In genomic region chr3:55690161-55690560, GRCh38 we compare ENCODE assay signal across 23 cellular contexts.
DNase-seq lines count a peak whose midpoint lies in the region; ATAC-seq and TF ChIP-seq lines count a peak whose summit lies in the region.
"Had no signal": no experiment of that assay in that cellular context is flagged by ENCODE, and none has a peak within 500 bp of the region (broad histone marks: within the 10 kb centered on the region; RNA-seq: fewer than 3 reads in every experiment).

No MANE protein-coding gene starts in this region.

- peaks cover 73% of the 10 kb centered on the region for H3K4me1 Mint-ChIP-seq in WTC11
- H3K4me1 Mint-ChIP-seq: activated CD4-positive, alpha-beta T cell treated with anti-CD3 and anti-CD28 coated beads, Interleukin-2, amount 10 ng/mL, durations not matched to agents 7 days and 5 days; activated CD8-positive, alpha-beta memory T cell treated with anti-CD3 and anti-CD28 coated beads, Interleukin-2, amount 10 ng/mL, durations not matched to agents 7 days and 5 days; activated naive CD4-positive, alpha-beta T cell treated with anti-CD3 and anti-CD28 coated beads, Interleukin-2, amount 10 ng/mL, durations not matched to agents 7 days and 5 days; stimulated activated naive CD8-positive, alpha-beta T cell treated with anti-CD3 and anti-CD28 coated beads, Interleukin-15, amount 100 ng/mL, for 72 hours had no signal

- H2BK15ac ChIP-seq in IMR-90 (ENCODE audit: low read depth, low read length), result 0 out of 3 replicates have a peak overlapping the region, but pooled peaks have one; percentile 61
- H2BK15ac ChIP-seq in mesendoderm (replicated peaks; ENCODE audit: low read depth), result no peak overlapping the region

- H3K4me3 Mint-ChIP-seq in WTC11, result peak overlapping the region; percentile 35
- H3K4me3 Mint-ChIP-seq: activated CD4-positive, alpha-beta T cell treated with anti-CD3 and anti-CD28 coated beads, Interleukin-2, amount 10 ng/mL, durations not matched to agents 7 days and 5 days; activated CD8-positive, alpha-beta memory T cell treated with anti-CD3 and anti-CD28 coated beads, Interleukin-2, amount 10 ng/mL, durations not matched to agents 7 days and 5 days; activated naive CD4-positive, alpha-beta T cell treated with anti-CD3 and anti-CD28 coated beads, Interleukin-2, amount 10 ng/mL, durations not matched to agents 7 days and 5 days; B cell; stimulated activated naive CD8-positive, alpha-beta T cell treated with anti-CD3 and anti-CD28 coated beads, Interleukin-15, amount 100 ng/mL, for 72 hours had no signal

- no TSS peak for BruUV-seq in IMR-90 (replicated peaks; lab: Mats Ljungman, UMichigan)

- peak overlapping the region; percentile 95 for H3K27ac Mint-ChIP-seq in WTC11
- H3K27ac Mint-ChIP-seq: activated CD4-positive, alpha-beta T cell treated with anti-CD3 and anti-CD28 coated beads, Interleukin-2, amount 10 ng/mL, durations not matched to agents 7 days and 5 days; activated CD8-positive, alpha-beta memory T cell treated with anti-CD3 and anti-CD28 coated beads, Interleukin-2, amount 10 ng/mL, durations not matched to agents 7 days and 5 days; activated naive CD4-positive, alpha-beta T cell treated with anti-CD3 and anti-CD28 coated beads, Interleukin-2, amount 10 ng/mL, durations not matched to agents 7 days and 5 days; B cell; progenitor cell of endocrine pancreas; stimulated activated naive CD8-positive, alpha-beta T cell treated with anti-CD3 and anti-CD28 coated beads, Interleukin-15, amount 100 ng/mL, for 72 hours had no signal

- no peaks in the 10 kb centered on the region for H4K20me1 ChIP-seq in BLaER1
- no peaks in the 10 kb centered on the region for H4K20me1 ChIP-seq in IMR-90 (ENCODE audit: insufficient read depth, low read length)

- no peak overlapping the region for H3K18ac ChIP-seq in IMR-90 (ENCODE audit: low read depth, low read length)
- peak overlapping the region; percentile 62 for H3K18ac ChIP-seq in mesendoderm (ENCODE audit: low read length)

- H2BK5ac ChIP-seq in IMR-90 (ENCODE audit: low read depth, low read length, poor library complexity, severe bottlenecking) (no peak overlapping the region), mesendoderm (ENCODE audit: low read length) (no peak overlapping the region)

- H3K27me3 ChIP-seq in BLaER1 (no peaks in the 10 kb centered on the region), IMR-90 (ENCODE audit: control insufficient read depth, insufficient read depth, low read length) (no peaks in the 10 kb centered on the region), mesendoderm (ENCODE audit: insufficient read depth, low read length, poor library complexity) (no peaks in the 10 kb centered on the region)
- H3K27me3 ChIP-seq: foreskin keratinocyte, sigmoid colon had no signal

- peaks cover 22% of the 10 kb centered on the region for H3K4me1 ChIP-seq in BLaER1
- peaks cover 12% of the 10 kb centered on the region for H3K4me1 ChIP-seq in IMR-90 (ENCODE audit: control insufficient read depth, insufficient read depth, low read length)
- H3K4me1 ChIP-seq in mesendoderm (ENCODE audit: control insufficient read depth, low read depth, low read length), result peaks cover 7% of the 10 kb centered on the region
- H3K4me1 ChIP-seq: foreskin keratinocyte, left ventricle myocardium inferior had no signal

- POLR2A ChIA-PET in IMR-90 (lab: Charles Lee; ENCODE audit: unreplicated experiment), result no interaction called here
- POLR2A ChIA-PET in WTC11 (lab: Charles Lee), result interaction anchor here (0.7 kb wide), 1 partner anchor 14 kb away, joined by 3 read pairs; no protein-coding TSS in a partner anchor

- H3K9me3 Mint-ChIP-seq in WTC11, result 0 out of 2 replicates have a peak, but pooled peaks cover 4% of the 10 kb centered on the region
- H3K9me3 Mint-ChIP-seq: activated CD4-positive, alpha-beta T cell treated with anti-CD3 and anti-CD28 coated beads, Interleukin-2, amount 10 ng/mL, durations not matched to agents 7 days and 5 days; activated naive CD4-positive, alpha-beta T cell treated with anti-CD3 and anti-CD28 coated beads, Interleukin-2, amount 10 ng/mL, durations not matched to agents 7 days and 5 days had no signal

- CTCF ChIA-PET in IMR-90 (lab: Yijun Ruan, JAX), result no interaction called here
- CTCF ChIA-PET in WTC11 (lab: Charles Lee), result interaction anchor here (1.0 to 1.5 kb wide), 4 partner anchors 81 to 1256 kb away, joined by 3 to 6 read pairs (median 3); no protein-coding TSS in a partner anchor

- WGBS in IMR-90 (ENCODE audit: extremely low coverage in 2 of 2, insufficient read length in 1 of 2), 2 experiments, result no CpG with 5 or more reads among the region's 3 CpGs
- no CpG with 5 or more reads among the region's 3 CpGs for WGBS in mesendoderm (ENCODE audit: extremely low coverage, insufficient coverage, low lambda C conversion rate)

- no peak overlapping the region for H3K23ac ChIP-seq in IMR-90 (ENCODE audit: low read depth, low read length)
- H3K23ac ChIP-seq in mesendoderm (ENCODE audit: low read length), result no peak overlapping the region

- TF ChIP-seq RAD21 in IMR-90 (IDR thresholded peaks at IDR 0.05; ENCODE audit: low read length), result no peak

- no peaks in the 10 kb centered on the region; the same call in 1 of the 2 replicates for H3K36me3 Mint-ChIP-seq in WTC11
- H3K36me3 Mint-ChIP-seq: activated CD8-positive, alpha-beta memory T cell treated with anti-CD3 and anti-CD28 coated beads, Interleukin-2, amount 10 ng/mL, durations not matched to agents 7 days and 5 days; activated naive CD4-positive, alpha-beta T cell treated with anti-CD3 and anti-CD28 coated beads, Interleukin-2, amount 10 ng/mL, durations not matched to agents 7 days and 5 days had no signal

- TF ChIP-seq POLR2A in IMR-90 (IDR thresholded peaks at IDR 0.05; ENCODE audit: low read depth, low read length), result no peak

- no peak overlapping the region for H4K5ac ChIP-seq in IMR-90 (ENCODE audit: low read depth, low read length)
- H4K5ac ChIP-seq in mesendoderm (ENCODE audit: low read length), result no peak overlapping the region

- H3K56ac ChIP-seq in IMR-90 (ENCODE audit: extremely low read depth, insufficient read depth, low read length), result no peak overlapping the region
- H3K56ac ChIP-seq in mesendoderm (ENCODE audit: low read length), result no peak overlapping the region

- no peaks in the 10 kb centered on the region; the same call in 1 of the 2 replicates for H3K27me3 Mint-ChIP-seq in WTC11 (ENCODE audit: low read depth)
- H3K27me3 Mint-ChIP-seq: activated CD4-positive, alpha-beta T cell treated with anti-CD3 and anti-CD28 coated beads, Interleukin-2, amount 10 ng/mL, durations not matched to agents 7 days and 5 days; activated CD8-positive, alpha-beta memory T cell treated with anti-CD3 and anti-CD28 coated beads, Interleukin-2, amount 10 ng/mL, durations not matched to agents 7 days and 5 days; activated naive CD4-positive, alpha-beta T cell treated with anti-CD3 and anti-CD28 coated beads, Interleukin-2, amount 10 ng/mL, durations not matched to agents 7 days and 5 days; B cell; progenitor cell of endocrine pancreas had no signal

- peak overlapping the region; percentile 50 for H3K4me2 ChIP-seq in BLaER1
- H3K4me2 ChIP-seq in IMR-90 (ENCODE audit: low read depth, low read length), result no peak overlapping the region
- H3K4me2 ChIP-seq in mesendoderm (ENCODE audit: low read length), result no peak overlapping the region

- H3K36me3 ChIP-seq in BLaER1 (no peaks in the 10 kb centered on the region), IMR-90 (ENCODE audit: control insufficient read depth, insufficient read depth, low read length) (no peaks in the 10 kb centered on the region), mesendoderm (ENCODE audit: control insufficient read depth, insufficient read depth, low read length) (no peaks in the 10 kb centered on the region)
- H3K36me3 ChIP-seq: left ventricle myocardium inferior, sigmoid colon, tibial artery had no signal

- H2AK5ac ChIP-seq in IMR-90 (ENCODE audit: low read depth, low read length) (no peak overlapping the region), mesendoderm (ENCODE audit: low read length) (no peak overlapping the region)

- no peak overlapping the region for H4K91ac ChIP-seq in IMR-90 (ENCODE audit: insufficient read depth, low read depth, low read length)

- H3K9me3 ChIP-seq in BLaER1 (no peaks in the 10 kb centered on the region), IMR-90 (ENCODE audit: control insufficient read depth, insufficient read depth, low read length) (no peaks in the 10 kb centered on the region)
- H3K9me3 ChIP-seq: left ventricle myocardium inferior, sigmoid colon, tibial artery had no signal

- in situ Hi-C loops in IMR-90 (cut with MboI; ENCODE audit: low sequenced_read_pairs), result no loop called here

- H2AFZ ChIP-seq in IMR-90 (replicated peaks; ENCODE audit: low read length, poor library complexity), result no peak overlapping the region

- ATAC-seq in IMR-90 (ENCODE audit: low read depth), result no peak
- peak; percentile 14 for ATAC-seq in WTC11
- no peak for ATAC-seq in HG02623 (IDR thresholded peaks at IDR 0.05; ENCODE audit: unreplicated experiment)
- no peak for ATAC-seq in HG02798 (IDR thresholded peaks at IDR 0.05; ENCODE audit: poor library complexity, unreplicated experiment)
- ATAC-seq: activated CD8-positive, alpha-beta memory T cell treated with anti-CD3 and anti-CD28 coated beads, Interleukin-2, amount 10 ng/mL, durations not matched to agents 7 days and 5 days; foreskin keratinocyte; stimulated activated naive CD8-positive, alpha-beta T cell treated with anti-CD3 and anti-CD28 coated beads, Interleukin-15, amount 100 ng/mL, for 72 hours had no signal

- H3K79me1 ChIP-seq in IMR-90 (ENCODE audit: low read depth in 1 of 2, low read length in 2 of 2) (no peaks in the 10 kb centered on the region), mesendoderm (ENCODE audit: low read length) (no peaks in the 10 kb centered on the region)

- no peak overlapping the region for H2AK9ac ChIP-seq in IMR-90 (replicated peaks; ENCODE audit: low read depth, low read length, poor library complexity)

- H2BK20ac ChIP-seq in IMR-90 (ENCODE audit: low read depth, low read length), result no peak overlapping the region; the same call in 1 of the 2 replicates

- H2BK120ac ChIP-seq in IMR-90 (ENCODE audit: low read depth, low read length) (no peak overlapping the region), mesendoderm (ENCODE audit: low read depth, low read length) (no peak overlapping the region)

- H4K8ac ChIP-seq in IMR-90 (ENCODE audit: low read depth in 2 of 2, low read length in 2 of 2) (no peak overlapping the region), mesendoderm (ENCODE audit: low read depth, low read length) (no peak overlapping the region)

- H3K79me2 ChIP-seq in mesendoderm (ENCODE audit: control insufficient read depth, insufficient read depth, low read length), result no peaks in the 10 kb centered on the region

- H3K14ac ChIP-seq in IMR-90 (replicated peaks; ENCODE audit: low read depth, low read length), result no peak overlapping the region

- no peak overlapping the region for H3K9ac ChIP-seq in BLaER1
- no peak overlapping the region for H3K9ac ChIP-seq in IMR-90 (ENCODE audit: low read depth, low read length)
- H3K9ac ChIP-seq in mesendoderm (ENCODE audit: low read length), result no peak overlapping the region

- no peak overlapping the region for H3K4me3 ChIP-seq in BLaER1
- H3K4me3 ChIP-seq in IMR-90 (ENCODE audit: insufficient read depth, low read depth, low read length), result no peak overlapping the region
- no peak overlapping the region for H3K4me3 ChIP-seq in mesendoderm (ENCODE audit: low read length)
- H3K4me3 ChIP-seq: coronary artery, left ventricle myocardium inferior, sigmoid colon, SK-N-MC, tibial artery had no signal

- TF ChIP-seq CTCF in IMR-90 (conservative IDR thresholded peaks at IDR 0.05; ENCODE audit: low read depth, low read length) (no peak), WTC11 (IDR thresholded peaks at IDR 0.05) (no peak)

- H3K27ac ChIP-seq in BLaER1 (no peak overlapping the region), IMR-90 (ENCODE audit: insufficient read depth, low read length) (no peak overlapping the region), mesendoderm (ENCODE audit: low read depth, low read length) (no peak overlapping the region)
- H3K27ac ChIP-seq: coronary artery, foreskin keratinocyte, left ventricle myocardium inferior, sigmoid colon, SK-N-MC, tibial artery had no signal

- peak; percentile 40 for DNase-seq in IMR-90
- DNase-seq in WTC11 (ENCODE audit: low spot score), result no peak
- peak; percentile 33 for DNase-seq in mesendoderm
- DNase-seq in NCI-H1436 (lab: John Stamatoyannopoulos, UW), result no peak
- no peak for DNase-seq in Ammon's horn (ENCODE audit: low spot score)
- DNase-seq: activated CD4-positive, alpha-beta T cell treated with anti-CD3 and anti-CD28 coated beads, Interleukin-2, amount 10 ng/mL, durations not matched to agents 7 days and 5 days; activated CD8-positive, alpha-beta memory T cell treated with anti-CD3 and anti-CD28 coated beads, Interleukin-2, amount 10 ng/mL, durations not matched to agents 7 days and 5 days; activated naive CD4-positive, alpha-beta T cell treated with anti-CD3 and anti-CD28 coated beads, Interleukin-2, amount 10 ng/mL, durations not matched to agents 7 days and 5 days; foreskin keratinocyte; left ventricle myocardium inferior; NCI-H1105; sigmoid colon; stimulated activated CD4-positive, alpha-beta T cell treated with anti-CD3 and anti-CD28 coated beads, Interleukin-15, amount 100 ng/mL, for 24 hours; stimulated activated naive CD8-positive, alpha-beta T cell treated with anti-CD3 and anti-CD28 coated beads, Interleukin-15, amount 100 ng/mL, for 72 hours; T-helper 2 cell; tibial artery had no signal

- peaks cover 11% of the 10 kb centered on the region for H3K9me1 ChIP-seq in IMR-90 (ENCODE audit: insufficient read depth, low read length)

- dilution Hi-C loops in IMR-90 (cut with HindIII; ENCODE audit: low sequenced_read_pairs, unreplicated experiment), result no loop called here

- H3K4ac ChIP-seq in IMR-90 (ENCODE audit: low read depth, low read length) (no peak overlapping the region), mesendoderm (ENCODE audit: low read depth, low read length) (no peak overlapping the region)

- intact Hi-C loops in IMR-90 (cut with micrococcal nuclease), result no loop called here

Comparison
In these comparisons a context has a peak if more than half of its experiments do, and no peak if none do; other contexts are left out.
1. DNase-seq: peak in IMR-90 (single experiment) and mesendoderm (single experiment); none in WTC11 (single experiment), NCI-H1436 (single experiment) and Ammon's horn (single experiment).